In genomic region chr7:94669773-94670495, GRCh38 we compare ENCODE assay signal across 40 cellular contexts. TPM values are rescaled to one million over a fixed set of nuclear protein-coding genes. Genes with fewer than 3 reads are reported as not detected.
"Had no signal": no experiment of that assay in that cellular context is flagged by ENCODE, and none has a peak within 500 bp of the region (broad histone marks: within the 10 kb centered on the region; RNA-seq: fewer than 3 reads in every experiment).

No MANE protein-coding gene starts in this region.

- H3K27ac Mint-ChIP-seq: activated naive CD4-positive, alpha-beta T cell treated with anti-CD3 and anti-CD28 coated beads for 36 hours; activated naive CD4-positive, alpha-beta T cell treated with anti-CD3 and anti-CD28 coated beads, Interleukin-2, amount 10 ng/mL, durations not matched to agents 7 days and 5 days; activated naive CD4-positive, alpha-beta T cell treated with anti-CD3 and anti-CD28 coated beads, Interleukin-2, amount 50 U/mL, for 24 hours; activated naive CD4-positive, alpha-beta T cell treated with anti-CD3 and anti-CD28 coated beads, Interleukin-2, amount 50 U/mL, for 72 hours; activated naive CD8-positive, alpha-beta T cell; activated naive CD8-positive, alpha-beta T cell treated with anti-CD3 and anti-CD28 coated beads for 36 hours; activated naive CD8-positive, alpha-beta T cell treated with anti-CD3 and anti-CD28 coated beads, Interleukin-2, amount 10 ng/mL, durations not matched to agents 7 days and 5 days; activated naive CD8-positive, alpha-beta T cell treated with anti-CD3 and anti-CD28 coated beads, Interleukin-2, amount 50 U/mL, for 24 hours; activated T-cell treated with anti-CD3 and anti-CD28 coated beads, Interleukin-2, amount 50 U/mL, for 24 hours; activated T-cell treated with anti-CD3 and anti-CD28 coated beads, Interleukin-2, amount 50 U/mL, for 72 hours; activated T-helper 1 cell treated with anti-CD3 and anti-CD28 coated beads, Interleukin-12 subunit alpha, Interleukin-12 subunit beta, Interleukin-2, Interleukin-4 antibody, amounts not matched to agents 30 ng/mL and 10 ng/mL and 1 ng/mL, durations not matched to agents 14 hours and 24 hours and 36 hours; activated T-helper 17 cell treated with anti-CD3 and anti-CD28 coated beads, Interleukin-2, amount 50 U/mL, for 72 hours; activated T-helper 2 cell treated with anti-CD3 and anti-CD28 coated beads, Interferon-gamma antibody, Interleukin-2, Interleukin-4, amounts not matched to agents 10 μg/mL and 5 μg/mL and 100 μg/mL, durations not matched to agents 14 hours and 24 hours and 36 hours; brain had no signal

- H3K27ac ChIP-seq: adrenal gland, ascending aorta, body of pancreas, brain microvascular endothelial cell, breast epithelium, cardiac muscle cell had no signal

- ATAC-seq: activated naive CD4-positive, alpha-beta T cell treated with anti-CD3 and anti-CD28 coated beads, Interleukin-2, amount 50 U/mL, for 72 hours; activated naive CD8-positive, alpha-beta T cell treated with anti-CD3 and anti-CD28 coated beads, Interleukin-2, amount 50 U/mL, for 24 hours; activated T-cell treated with anti-CD3 and anti-CD28 coated beads, Interleukin-2, amount 50 U/mL, for 4 hours; activated T-cell treated with anti-CD3 and anti-CD28 coated beads, Interleukin-2, amount 50 U/mL, for 72 hours; activated T-helper 17 cell treated with anti-CD3 and anti-CD28 coated beads, Interleukin-2, amount 50 U/mL, for 72 hours; body of pancreas had no signal

- DNase-seq: activated effector memory CD4-positive, alpha-beta T cell treated with anti-CD3 and anti-CD28 coated beads, Interleukin-2, amount 50 U/mL, for 16 hours; activated effector memory CD4-positive, alpha-beta T cell treated with Interleukin-2 at 50 U/mL for 16 hours; activated gamma-delta T cell; activated gamma-delta T cell treated with Interleukin-2 at 50 U/mL for 16 hours; activated naive CD4-positive, alpha-beta T cell; activated naive CD4-positive, alpha-beta T cell treated with anti-CD3 and anti-CD28 coated beads for 36 hours; activated naive CD4-positive, alpha-beta T cell treated with anti-CD3 and anti-CD28 coated beads, Interleukin-2, amount 10 ng/mL, durations not matched to agents 7 days and 5 days; activated naive CD4-positive, alpha-beta T cell treated with Interleukin-2 at 50 U/mL for 16 hours; activated naive CD8-positive, alpha-beta T cell treated with anti-CD3 and anti-CD28 coated beads for 36 hours; activated naive CD8-positive, alpha-beta T cell treated with anti-CD3 and anti-CD28 coated beads, Interleukin-2, amount 10 ng/mL, durations not matched to agents 7 days and 5 days; activated naive CD8-positive, alpha-beta T cell treated with anti-CD3 and anti-CD28 coated beads, Interleukin-2, amount 50 U/mL, for 24 hours; activated T-cell treated with anti-CD3 and anti-CD28 coated beads for 4 hours; activated T-cell treated with anti-CD3 and anti-CD28 coated beads, Interleukin-2, amount 50 U/mL, for 1 hour; activated T-cell treated with anti-CD3 and anti-CD28 coated beads, Interleukin-2, amount 50 U/mL, for 24 hours; activated T-cell treated with anti-CD3 and anti-CD28 coated beads, Interleukin-2, amount 50 U/mL, for 4 hours; activated T-cell treated with anti-CD3 and anti-CD28 coated beads, Interleukin-2, amount 50 U/mL, for 48 hours; activated T-cell treated with anti-CD3 and anti-CD28 coated beads, Interleukin-2, amount 50 U/mL, for 72 hours; adrenal gland; amniotic stem cell; amygdala; anterior cingulate cortex; aorta; body of pancreas; brain microvascular endothelial cell; caudate nucleus; central memory CD4-positive, alpha-beta T cell; cerebellar nuclear complex had no signal

- H3K36me3 ChIP-seq: adrenal gland, ascending aorta, brain microvascular endothelial cell, breast epithelium had no signal

- FAIRE-seq: astrocyte, bronchial epithelial cell had no signal

- H3K4me1 Mint-ChIP-seq: activated naive CD4-positive, alpha-beta T cell treated with anti-CD3 and anti-CD28 coated beads, Interleukin-2, amount 10 ng/mL, durations not matched to agents 7 days and 5 days; activated naive CD4-positive, alpha-beta T cell treated with anti-CD3 and anti-CD28 coated beads, Interleukin-2, amount 50 U/mL, for 24 hours; activated naive CD8-positive, alpha-beta T cell treated with anti-CD3 and anti-CD28 coated beads for 36 hours; central memory CD8-positive, alpha-beta T cell had no signal

- H3K4me3 Mint-ChIP-seq: activated naive CD4-positive, alpha-beta T cell treated with anti-CD3 and anti-CD28 coated beads for 36 hours; activated naive CD4-positive, alpha-beta T cell treated with anti-CD3 and anti-CD28 coated beads, Interleukin-2, amount 10 ng/mL, durations not matched to agents 7 days and 5 days; activated naive CD4-positive, alpha-beta T cell treated with anti-CD3 and anti-CD28 coated beads, Interleukin-2, amount 50 U/mL, for 24 hours; activated naive CD8-positive, alpha-beta T cell; activated naive CD8-positive, alpha-beta T cell treated with anti-CD3 and anti-CD28 coated beads for 36 hours; activated naive CD8-positive, alpha-beta T cell treated with anti-CD3 and anti-CD28 coated beads, Interleukin-2, amount 10 ng/mL, durations not matched to agents 7 days and 5 days; activated naive CD8-positive, alpha-beta T cell treated with anti-CD3 and anti-CD28 coated beads, Interleukin-2, amount 50 U/mL, for 24 hours; activated T-cell treated with anti-CD3 and anti-CD28 coated beads, Interleukin-2, amount 50 U/mL, for 24 hours; activated T-cell treated with anti-CD3 and anti-CD28 coated beads, Interleukin-2, amount 50 U/mL, for 4 hours; activated T-cell treated with anti-CD3 and anti-CD28 coated beads, Interleukin-2, amount 50 U/mL, for 72 hours; activated T-helper 1 cell treated with anti-CD3 and anti-CD28 coated beads, Interleukin-12 subunit alpha, Interleukin-12 subunit beta, Interleukin-2, Interleukin-4 antibody, amounts not matched to agents 30 ng/mL and 10 ng/mL and 1 ng/mL, durations not matched to agents 14 hours and 24 hours and 36 hours; activated T-helper 17 cell treated with anti-CD3 and anti-CD28 coated beads, Interleukin-2, amount 50 U/mL, for 72 hours; brain; central memory CD8-positive, alpha-beta T cell had no signal

- H3K9me3 Mint-ChIP-seq: activated naive CD4-positive, alpha-beta T cell treated with anti-CD3 and anti-CD28 coated beads for 36 hours; activated naive CD4-positive, alpha-beta T cell treated with anti-CD3 and anti-CD28 coated beads, Interleukin-2, amount 50 U/mL, for 24 hours; activated naive CD4-positive, alpha-beta T cell treated with anti-CD3 and anti-CD28 coated beads, Interleukin-2, amount 50 U/mL, for 72 hours; activated naive CD8-positive, alpha-beta T cell treated with anti-CD3 and anti-CD28 coated beads for 36 hours; activated naive CD8-positive, alpha-beta T cell treated with anti-CD3 and anti-CD28 coated beads, Interleukin-2, amount 10 ng/mL, durations not matched to agents 7 days and 5 days; activated naive CD8-positive, alpha-beta T cell treated with anti-CD3 and anti-CD28 coated beads, Interleukin-2, amount 50 U/mL, for 24 hours; activated T-cell treated with anti-CD3 and anti-CD28 coated beads, Interleukin-2, amount 50 U/mL, for 24 hours; activated T-cell treated with anti-CD3 and anti-CD28 coated beads, Interleukin-2, amount 50 U/mL, for 4 hours; activated T-cell treated with anti-CD3 and anti-CD28 coated beads, Interleukin-2, amount 50 U/mL, for 72 hours; activated T-helper 1 cell treated with anti-CD3 and anti-CD28 coated beads, Interleukin-12 subunit alpha, Interleukin-12 subunit beta, Interleukin-2, Interleukin-4 antibody, amounts not matched to agents 30 ng/mL and 10 ng/mL and 1 ng/mL, durations not matched to agents 14 hours and 24 hours and 36 hours; activated T-helper 17 cell treated with anti-CD3 and anti-CD28 coated beads, Interleukin-2, amount 50 U/mL, for 72 hours; activated T-helper 2 cell treated with anti-CD3 and anti-CD28 coated beads, Interferon-gamma antibody, Interleukin-2, Interleukin-4, amounts not matched to agents 10 μg/mL and 5 μg/mL and 100 μg/mL, durations not matched to agents 14 hours and 24 hours and 36 hours; central memory CD8-positive, alpha-beta T cell had no signal

- H3K36me3 Mint-ChIP-seq: activated naive CD4-positive, alpha-beta T cell treated with anti-CD3 and anti-CD28 coated beads, Interleukin-2, amount 10 ng/mL, durations not matched to agents 7 days and 5 days; activated naive CD4-positive, alpha-beta T cell treated with anti-CD3 and anti-CD28 coated beads, Interleukin-2, amount 50 U/mL, for 24 hours; activated naive CD4-positive, alpha-beta T cell treated with anti-CD3 and anti-CD28 coated beads, Interleukin-2, amount 50 U/mL, for 72 hours; activated naive CD8-positive, alpha-beta T cell; activated naive CD8-positive, alpha-beta T cell treated with anti-CD3 and anti-CD28 coated beads for 36 hours; activated naive CD8-positive, alpha-beta T cell treated with anti-CD3 and anti-CD28 coated beads, Interleukin-2, amount 10 ng/mL, durations not matched to agents 7 days and 5 days had no signal

- H3K4me3 ChIP-seq: adrenal gland, ascending aorta, body of pancreas, breast epithelium, cardiac muscle cell had no signal

- H3K27me3 Mint-ChIP-seq: activated naive CD4-positive, alpha-beta T cell treated with anti-CD3 and anti-CD28 coated beads, Interleukin-2, amount 10 ng/mL, durations not matched to agents 7 days and 5 days; activated naive CD8-positive, alpha-beta T cell treated with anti-CD3 and anti-CD28 coated beads for 36 hours had no signal

- H3K9me3 ChIP-seq: adrenal gland, ascending aorta, body of pancreas, breast epithelium had no signal

- H3K4me1 ChIP-seq: adrenal gland, ascending aorta, body of pancreas, breast epithelium had no signal

- H3K27me3 ChIP-seq: adrenal gland, ascending aorta, body of pancreas, brain microvascular endothelial cell, breast epithelium, cardiac muscle cell had no signal

RNA-seq across cellular contexts. Expression of gene SGCE, which starts 14.0 kb away (rescaled TPM):
- total RNA-seq: activated T-helper 1 cell treated with anti-CD3 and anti-CD28 coated beads, Interleukin-12 subunit alpha, Interleukin-12 subunit beta, Interleukin-2, Interleukin-4 antibody, amounts not matched to agents 30 ng/mL and 10 ng/mL and 1 ng/mL, durations not matched to agents 14 hours and 24 hours and 36 hours had no signal
